In the genomic region with DNA sequence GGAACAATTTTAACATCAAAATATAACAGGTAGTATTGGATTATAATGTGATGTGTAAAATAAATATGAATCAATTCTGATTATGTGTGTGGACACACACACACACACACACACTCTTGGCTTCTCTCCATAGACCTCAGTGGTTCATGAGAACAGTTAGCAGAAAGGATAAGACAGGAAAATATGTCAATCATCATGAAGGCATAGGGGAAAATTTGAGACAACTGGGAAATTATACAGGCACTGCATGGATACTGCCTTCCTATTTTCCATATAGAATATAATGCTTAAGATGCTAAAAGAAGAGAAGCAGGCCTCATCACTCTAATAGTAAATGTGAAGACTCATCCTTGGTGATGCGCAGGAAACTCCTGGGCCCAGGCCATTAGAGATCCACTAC, we compare ENCODE assay signal across 35 cellular contexts.
A peak's percentile ranks its signal among the peaks of the same experiment; 100 is the strongest.
DNase-seq lines count a peak whose midpoint lies in the region; FAIRE-seq and TF ChIP-seq lines count a peak whose summit lies in the region.
"Had no signal": no experiment of that assay in that cellular context is flagged by ENCODE, and none has a peak within 500 bp of the region (broad histone marks: within the 10 kb centered on the region; RNA-seq: fewer than 3 reads in every experiment).

No MANE protein-coding gene starts in this region.

- 82% methylated on average over 1 of the region's 1 CpG; no CpG with 5 or more reads in 1 of the 2 experiments for WGBS in H1 (ENCODE audit: extremely low coverage in 1 of 2, insufficient coverage in 1 of 2, insufficient read length in 1 of 2, insufficient replicate concordance in 2 of 2, low coverage in 1 of 2, low lambda C conversion rate in 2 of 2, missing lambda C conversion rate in 1 of 2), 2 experiments
- no CpG with 5 or more reads among the region's 1 CpG for WGBS in neuronal stem cell (ENCODE audit: extremely low coverage in 2 of 2, insufficient read length in 2 of 2, insufficient replicate concordance in 1 of 2), 2 donors

- H3K4me3 Mint-ChIP-seq in activated CD4-positive, alpha-beta T cell treated with anti-CD3 and anti-CD28 coated beads, Interleukin-2, amount 10 ng/mL, durations not matched to agents 24 days and 14 days, result no peak overlapping the region
- H3K4me3 Mint-ChIP-seq: B cell; CD14-positive monocyte; CD4-positive, alpha-beta memory T cell; CD4-positive, alpha-beta T cell; CD4-positive, CD25-positive, alpha-beta regulatory T cell; CD8-positive, alpha-beta memory T cell; CD8-positive, alpha-beta T cell had no signal

- H3K9me3 ChIP-seq in H1 (ENCODE audit: insufficient read depth in 2 of 2, low read depth in 1 of 2, low read length in 1 of 2) (no peaks in the 10 kb centered on the region), neural cell (ENCODE audit: low read length) (no peaks in the 10 kb centered on the region), neuronal stem cell (replicated peaks in 1 of 2; ENCODE audit: control insufficient read depth in 2 of 2, insufficient read depth in 1 of 2, low read depth in 1 of 2, low read length in 2 of 2) (no peaks in the 10 kb centered on the region)
- H3K9me3 ChIP-seq: A549; BE2C; BLaER1; BLaER1 treated with 17β-estradiol and CSF1 and Interleukin-3, amounts not matched to agents 10 nM and 100 nM; Caco-2 had no signal

- intact Hi-C loops in activated CD4-positive, alpha-beta T cell treated with anti-CD3 and anti-CD28 coated beads, Interleukin-2, amount 10 ng/mL, durations not matched to agents 24 days and 14 days (cut with micrococcal nuclease), result no loop called here

- H2BK12ac ChIP-seq in H1 (ENCODE audit: low read depth, low read length), result 0 out of 2 replicates have a peak overlapping the region, but pooled peaks have one; percentile 68
- H2BK12ac ChIP-seq in neuronal stem cell (ENCODE audit: low read length), result no peak overlapping the region

- H3K36me3 ChIP-seq in H1 (ENCODE audit: control insufficient read depth in 2 of 4, insufficient read depth in 4 of 4, low read length in 3 of 4), result no peaks in the 10 kb centered on the region
- H3K36me3 ChIP-seq in neural cell (ENCODE audit: insufficient read depth, low read length), result no peaks in the 10 kb centered on the region
- H3K36me3 ChIP-seq in neuronal stem cell (replicated peaks in 1 of 2; ENCODE audit: control insufficient read depth in 2 of 2, insufficient read depth in 2 of 2, low read length in 2 of 2), result no peaks in the 10 kb centered on the region
- H3K36me3 ChIP-seq: BE2C; BLaER1; BLaER1 treated with 17β-estradiol and CSF1 and Interleukin-3, amounts not matched to agents 10 nM and 100 nM had no signal

- no peak for FAIRE-seq in H1 (lab: Jason Lieb, UNC)
- FAIRE-seq: A204.1, A549, D721Med had no signal

- no peak overlapping the region for H3K23ac ChIP-seq in H1 (ENCODE audit: insufficient read length)
- H3K23ac ChIP-seq in neuronal stem cell (ENCODE audit: low read depth, low read length, poor library complexity), result no peak overlapping the region

- H3K27ac Mint-ChIP-seq in activated CD4-positive, alpha-beta T cell treated with anti-CD3 and anti-CD28 coated beads, Interleukin-2, amount 10 ng/mL, durations not matched to agents 24 days and 14 days, result no peak overlapping the region
- H3K27ac Mint-ChIP-seq: B cell; CD14-positive monocyte; CD4-positive, alpha-beta memory T cell; CD4-positive, alpha-beta T cell; CD4-positive, CD25-positive, alpha-beta regulatory T cell; CD8-positive, alpha-beta memory T cell; CD8-positive, alpha-beta T cell had no signal

- TF ChIP-seq EP300 in H1 (IDR thresholded peaks at IDR 0.05; ENCODE audit: borderline replicate concordance in 1 of 2, low read depth in 2 of 2, low read length in 2 of 2) (no peak), neural cell (conservative IDR thresholded peaks at IDR 0.05; ENCODE audit: poor library complexity, severe bottlenecking) (peak; percentile 52)

- H2BK5ac ChIP-seq in H1 (ENCODE audit: low read depth, low read length) (no peak overlapping the region), neuronal stem cell (ENCODE audit: low read length) (no peak overlapping the region)

- H3K4me3 ChIP-seq in H1 (ENCODE audit: extremely low read depth in 1 of 4, insufficient read depth in 2 of 4, low read depth in 3 of 4, low read length in 4 of 4) (no peak overlapping the region), neural cell (ENCODE audit: low read length) (no peak overlapping the region), neuronal stem cell (ENCODE audit: low read length in 2 of 2) (no peak overlapping the region)
- H3K4me3 ChIP-seq: A549; BLaER1; BLaER1 treated with 17β-estradiol and CSF1 and Interleukin-3, amounts not matched to agents 10 nM and 100 nM had no signal

- H4K91ac ChIP-seq in H1 (replicated peaks; ENCODE audit: insufficient read length, low read length) (no peak overlapping the region), neuronal stem cell (ENCODE audit: low read depth, low read length, poor library complexity) (no peak overlapping the region)

- H3K4me1 ChIP-seq in H1 (replicated peaks in 1 of 4; ENCODE audit: control insufficient read depth in 3 of 4, insufficient read depth in 4 of 4, low read length in 3 of 4) (no peaks in the 10 kb centered on the region), neuronal stem cell (ENCODE audit: control insufficient read depth in 2 of 2, insufficient read depth in 1 of 2, low read depth in 1 of 2, low read length in 2 of 2) (no peaks in the 10 kb centered on the region)
- H3K4me1 ChIP-seq: A549, BE2C, BLaER1, Caco-2 had no signal

- no peak for DNase-seq in H1 (ENCODE audit: low read depth in 1 of 2, low spot score in 2 of 2)
- DNase-seq in neuronal stem cell (ENCODE audit: low spot score), result no peak
- no peak for DNase-seq in activated CD4-positive, alpha-beta T cell treated with anti-CD3 and anti-CD28 coated beads, Interleukin-2, amount 10 ng/mL, durations not matched to agents 24 days and 14 days
- DNase-seq in NCI-H128 (lab: John Stamatoyannopoulos, UW; ENCODE audit: unreplicated experiment), result no peak
- DNase-seq in NCI-H82 (lab: John Stamatoyannopoulos, UW), result no peak
- DNase-seq: 8988T; ACHN; AML-193; BE2C; C1 segment of cervical spinal cord; Caco-2; Calu3; CD4-positive, alpha-beta memory T cell; CD4-positive, alpha-beta T cell; CD4-positive, CD25-positive, alpha-beta regulatory T cell; CD8-positive, alpha-beta memory T cell; CD8-positive, alpha-beta T cell; COR-L47; DMS 273 treated with DMSO at 0.1 percent for 48 hours; DMS153; DMS53; DMS79; DMS79 treated with DMSO at 0.1 percent for 48 hours; DND-41; EL had no signal

- no peaks in the 10 kb centered on the region for H3K27me3 Mint-ChIP-seq in activated CD4-positive, alpha-beta T cell treated with anti-CD3 and anti-CD28 coated beads, Interleukin-2, amount 10 ng/mL, durations not matched to agents 24 days and 14 days
- H3K27me3 Mint-ChIP-seq: B cell; CD4-positive, alpha-beta memory T cell; CD4-positive, alpha-beta T cell; CD4-positive, CD25-positive, alpha-beta regulatory T cell; CD8-positive, alpha-beta memory T cell had no signal

- no peak overlapping the region for H4K5ac ChIP-seq in H1 (ENCODE audit: insufficient read length, low read depth, low read length)

- H3K18ac ChIP-seq in H1 (ENCODE audit: extremely low read depth, low read length) (no peak overlapping the region), neuronal stem cell (ENCODE audit: low read length) (peak overlapping the region; percentile 40)

- TF ChIP-seq POLR2A in H1 (IDR thresholded peaks at IDR 0.05; ENCODE audit: control extremely low read depth in 1 of 2, low read depth in 2 of 2, low read length in 2 of 2), result no peak

- H3K9me3 Mint-ChIP-seq in activated CD4-positive, alpha-beta T cell treated with anti-CD3 and anti-CD28 coated beads, Interleukin-2, amount 10 ng/mL, durations not matched to agents 24 days and 14 days, result no peaks in the 10 kb centered on the region
- H3K9me3 Mint-ChIP-seq: CD14-positive monocyte; CD4-positive, alpha-beta T cell; CD8-positive, alpha-beta T cell had no signal

- no peaks in the 10 kb centered on the region for H3K9me2 ChIP-seq in neural cell (ENCODE audit: insufficient read depth, low read length)

- H3K4me2 ChIP-seq in H1 (ENCODE audit: insufficient read depth in 1 of 2, low read depth in 2 of 2, low read length in 2 of 2), result no peak overlapping the region
- H3K4me2 ChIP-seq in neural cell (ENCODE audit: low read length), result no peak overlapping the region
- no peak overlapping the region for H3K4me2 ChIP-seq in neuronal stem cell (ENCODE audit: insufficient read depth, low read length, poor library complexity, severe bottlenecking)
- H3K4me2 ChIP-seq: A549; BLaER1; BLaER1 treated with 17β-estradiol and CSF1 and Interleukin-3, amounts not matched to agents 10 nM and 100 nM had no signal

- H3F3A ChIP-seq in neural cell (ENCODE audit: insufficient read depth, low read length, poor library complexity, severe bottlenecking), result no peaks in the 10 kb centered on the region

- CTCF ChIA-PET in H1 (lab: Charles Lee; ENCODE audit: partially characterized antibody), result no interaction called here

- H4K8ac ChIP-seq in H1 (ENCODE audit: extremely low read depth, insufficient read depth, low read length) (no peak overlapping the region), neuronal stem cell (ENCODE audit: low read depth, low read length) (no peak overlapping the region)

- H3K79me2 ChIP-seq in H1 (ENCODE audit: control insufficient read depth in 1 of 2, insufficient read depth in 2 of 2, low read length in 2 of 2), result no peaks in the 10 kb centered on the region
- no peaks in the 10 kb centered on the region for H3K79me2 ChIP-seq in neural cell (replicated peaks; ENCODE audit: insufficient read depth, low read length)

- no peaks in the 10 kb centered on the region for H4K20me1 ChIP-seq in H1 (replicated peaks in 1 of 2; ENCODE audit: control insufficient read depth in 1 of 2, insufficient read depth in 2 of 2, low read length in 2 of 2)
- H4K20me1 ChIP-seq in neural cell (ENCODE audit: insufficient read depth), result no peaks in the 10 kb centered on the region
- H4K20me1 ChIP-seq: BLaER1; BLaER1 treated with 17β-estradiol and CSF1 and Interleukin-3, amounts not matched to agents 10 nM and 100 nM had no signal

- no peaks in the 10 kb centered on the region for H3K36me3 Mint-ChIP-seq in activated CD4-positive, alpha-beta T cell treated with anti-CD3 and anti-CD28 coated beads, Interleukin-2, amount 10 ng/mL, durations not matched to agents 24 days and 14 days (ENCODE audit: low read depth)
- H3K36me3 Mint-ChIP-seq: CD14-positive monocyte; CD4-positive, alpha-beta memory T cell; CD4-positive, CD25-positive, alpha-beta regulatory T cell; CD8-positive, alpha-beta memory T cell; CD8-positive, alpha-beta T cell had no signal

- H2AK5ac ChIP-seq in H1 (ENCODE audit: low read depth, low read length) (peak overlapping the region; percentile 53; the same call in 1 of the 2 replicates), neuronal stem cell (ENCODE audit: low read depth, low read length) (no peak overlapping the region)

- H3K56ac ChIP-seq in H1 (replicated peaks; ENCODE audit: insufficient read length, low read depth, low read length), result no peak overlapping the region

- H3K4ac ChIP-seq in H1 (replicated peaks; ENCODE audit: insufficient read length, low read depth, low read length), result no peak overlapping the region
- no peak overlapping the region for H3K4ac ChIP-seq in neuronal stem cell (ENCODE audit: low read length)

- H3K23me2 ChIP-seq in H1 (ENCODE audit: low read depth, low read length), result no peaks in the 10 kb centered on the region

- TF ChIP-seq CTCF in H1 (IDR thresholded peaks at IDR 0.05; ENCODE audit: control extremely low read depth in 1 of 3, insufficient read depth in 1 of 3, low read depth in 1 of 3, low read length in 3 of 3) (no peak), neural cell (IDR thresholded peaks at IDR 0.05; ENCODE audit: poor library complexity, severe bottlenecking) (no peak)

- no peak overlapping the region for H3K27ac ChIP-seq in H1 (ENCODE audit: low read depth, low read length)
- no peak overlapping the region for H3K27ac ChIP-seq in neural cell (ENCODE audit: low read length)
- H3K27ac ChIP-seq in neuronal stem cell (replicated peaks; ENCODE audit: low read length), result no peak overlapping the region
- H3K27ac ChIP-seq: 22Rv1; A549; BLaER1; BLaER1 treated with 17β-estradiol and CSF1 and Interleukin-3, amounts not matched to agents 10 nM and 100 nM; C4-2B had no signal

- no peak overlapping the region for H3K14ac ChIP-seq in H1 (ENCODE audit: insufficient read length)
- H3K14ac ChIP-seq in neuronal stem cell (ENCODE audit: low read length), result no peak overlapping the region

- no peaks in the 10 kb centered on the region for H3K4me1 Mint-ChIP-seq in activated CD4-positive, alpha-beta T cell treated with anti-CD3 and anti-CD28 coated beads, Interleukin-2, amount 10 ng/mL, durations not matched to agents 24 days and 14 days
- H3K4me1 Mint-ChIP-seq: B cell; CD14-positive monocyte; CD4-positive, alpha-beta memory T cell; CD4-positive, CD25-positive, alpha-beta regulatory T cell; CD8-positive, alpha-beta memory T cell had no signal

- no peak for TF ChIP-seq RAD21 in H1 (IDR thresholded peaks at IDR 0.05 in 1 of 2, conservative IDR thresholded peaks at IDR 0.05 in 1 of 2; ENCODE audit: low read depth in 2 of 2, low read length in 2 of 2)
- no peak for TF ChIP-seq RAD21 in neural cell (conservative IDR thresholded peaks at IDR 0.05)

- H3K27me3 ChIP-seq in H1 (replicated peaks in 1 of 4; ENCODE audit: control insufficient read depth in 3 of 4, extremely low read depth in 1 of 4, insufficient read depth in 3 of 4, low read length in 3 of 4) (no peaks in the 10 kb centered on the region), neural cell (ENCODE audit: insufficient read depth, low read depth, low read length) (no peaks in the 10 kb centered on the region), neuronal stem cell (ENCODE audit: control insufficient read depth in 3 of 3, insufficient read depth in 3 of 3, low read depth in 1 of 3, low read length in 3 of 3) (no peaks in the 10 kb centered on the region)
- H3K27me3 ChIP-seq: BE2C; BLaER1; BLaER1 treated with 17β-estradiol and CSF1 and Interleukin-3, amounts not matched to agents 10 nM and 100 nM had no signal

- H2BK120ac ChIP-seq in H1 (replicated peaks; ENCODE audit: low read depth, low read length), result no peak overlapping the region
- H2BK120ac ChIP-seq in neuronal stem cell (ENCODE audit: low read depth, low read length), result no peak overlapping the region

- H2AFZ ChIP-seq in H1 (ENCODE audit: low read length) (no peak overlapping the region), neural cell (ENCODE audit: low read depth, low read length) (no peak overlapping the region), neuronal stem cell (ENCODE audit: low read length) (no peak overlapping the region)

- H3K79me1 ChIP-seq in H1 (ENCODE audit: low read depth, low read length) (no peaks in the 10 kb centered on the region), neuronal stem cell (ENCODE audit: low read depth, low read length) (no peaks in the 10 kb centered on the region)

- H3K9ac ChIP-seq in H1 (replicated peaks in 1 of 4; ENCODE audit: extremely low read depth in 1 of 4, low read depth in 3 of 4, low read length in 3 of 4) (no peak overlapping the region), neural cell (ENCODE audit: low read length) (no peak overlapping the region), neuronal stem cell (ENCODE audit: low read depth, low read length, poor library complexity) (no peak overlapping the region)
- H3K9ac ChIP-seq: BLaER1; BLaER1 treated with 17β-estradiol and CSF1 and Interleukin-3, amounts not matched to agents 10 nM and 100 nM had no signal

- 0 out of 2 replicates have a peak overlapping the region, but pooled peaks have one; percentile 38 for H2BK20ac ChIP-seq in H1 (ENCODE audit: low read length)

- H2BK15ac ChIP-seq in H1 (ENCODE audit: low read length) (no peak overlapping the region), neuronal stem cell (ENCODE audit: low read length) (no peak overlapping the region)

- POLR2A ChIA-PET in H1 (lab: Charles Lee; ENCODE audit: partially characterized antibody), result no interaction called here
